17 cellular contexts compared by ENCODE assay signal in the genomic region with DNA sequence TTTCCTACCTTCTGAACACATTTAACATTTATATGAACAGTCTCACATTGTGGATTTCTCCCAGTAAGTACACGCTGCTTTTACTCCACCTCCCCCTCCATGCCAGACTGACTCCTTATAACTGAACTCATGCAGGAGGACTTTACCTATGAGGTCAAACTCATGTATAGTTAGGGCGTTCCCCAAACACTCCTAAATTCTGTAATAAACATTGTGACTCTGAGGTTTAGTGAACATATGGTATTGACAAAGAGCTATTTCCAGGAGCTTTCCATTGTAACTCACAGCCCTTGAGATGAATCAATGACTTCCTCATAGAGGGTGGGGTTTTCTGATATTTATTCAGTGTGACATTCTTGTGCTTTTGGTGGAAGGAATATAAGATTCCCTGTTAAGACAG.
DNase-seq lines count a peak whose midpoint lies in the region; ATAC-seq and TF ChIP-seq lines count a peak whose summit lies in the region.
"Had no signal": no experiment of that assay in that cellular context is flagged by ENCODE, and none has a peak within 500 bp of the region (broad histone marks: within the 10 kb centered on the region; RNA-seq: fewer than 3 reads in every experiment).

No MANE protein-coding gene starts in this region.

- no peak overlapping the region for H3K4me3 Mint-ChIP-seq in nephron progenitor cell
- H3K4me3 Mint-ChIP-seq: CD4-positive, alpha-beta T cell; GM23338; HFFc6 had no signal

- no peak for ATAC-seq in GM18861 (IDR thresholded peaks at IDR 0.05; ENCODE audit: unreplicated experiment)
- ATAC-seq: A549, GM23338 had no signal

- H3K9me3 Mint-ChIP-seq in nephron progenitor cell = peaks cover 29% of the 10 kb centered on the region
- H3K9me3 Mint-ChIP-seq: CD4-positive, alpha-beta T cell; GM23338; HFFc6 had no signal

- peaks cover 9% of the 10 kb centered on the region for H3K36me3 Mint-ChIP-seq in nephron progenitor cell (ENCODE audit: low read depth)

- no peaks in the 10 kb centered on the region for H3K27me3 Mint-ChIP-seq in nephron progenitor cell (ENCODE audit: low read depth, poor library complexity)
- H3K27me3 Mint-ChIP-seq: CD4-positive, alpha-beta T cell had no signal

- no peaks in the 10 kb centered on the region for H3K27me3 ChIP-seq in colonic mucosa

- H3K27ac Mint-ChIP-seq in nephron progenitor cell = peak overlapping the region; percentile 29
- H3K27ac Mint-ChIP-seq: CD4-positive, alpha-beta T cell; GM23338; HFFc6 had no signal

- no peak for TF ChIP-seq CTCF in colonic mucosa (IDR thresholded peaks at IDR 0.05)
- no peak for TF ChIP-seq CTCF in nephron progenitor cell (IDR thresholded peaks at IDR 0.05)

- no peaks in the 10 kb centered on the region for H3K9me3 ChIP-seq in colonic mucosa

- no peak overlapping the region for H3K9ac ChIP-seq in colonic mucosa (ENCODE audit: low read depth in 2 of 2, low read length in 2 of 2)

- H3K27ac ChIP-seq in colonic mucosa = no peak overlapping the region
- H3K27ac ChIP-seq: 22Rv1, A549, C4-2B, HL-60 had no signal

- no peaks in the 10 kb centered on the region for H3K36me3 ChIP-seq in colonic mucosa

- DNase-seq in DMS153 (lab: John Stamatoyannopoulos, UW) (peak; percentile 17), DMS153 treated with DMSO at 0.1 percent for 48 hours (lab: John Stamatoyannopoulos, UW; ENCODE audit: unreplicated experiment) (no peak), colonic mucosa (peak; percentile 31), nephron progenitor cell (no peak), NCI-H2107 (lab: John Stamatoyannopoulos, UW) (no peak), NCI-H82 treated with DMSO at 0.1 percent for 48 hours (lab: John Stamatoyannopoulos, UW; ENCODE audit: unreplicated experiment) (no peak), DMS 273 (lab: John Stamatoyannopoulos, UW; ENCODE audit: unreplicated experiment) (no peak)
- DNase-seq: AML-193; CD4-positive, alpha-beta T cell; HCEC 1CT; HFFc6 had no signal

- no peaks in the 10 kb centered on the region for H3K4me1 ChIP-seq in colonic mucosa
- H3K4me1 ChIP-seq: A549 had no signal

- intact Hi-C loops in colonic mucosa (cut with DNase I) = loop anchor here (10.0 kb wide), 1 partner anchor 107 kb away; no protein-coding TSS in a partner anchor

- no peak overlapping the region for H3K4me3 ChIP-seq in colonic mucosa
- H3K4me3 ChIP-seq: A549, GM23338 had no signal

- peaks cover 36% of the 10 kb centered on the region for H3K4me1 Mint-ChIP-seq in nephron progenitor cell
- H3K4me1 Mint-ChIP-seq: GM23338 had no signal

Comparison
In these comparisons a context has a peak if more than half of its experiments do, and no peak if none do; other contexts are left out.
1. DNase-seq: peak in DMS153 (single experiment) and colonic mucosa (single experiment); none in DMS153 treated with DMSO at 0.1 percent for 48 hours (single experiment), nephron progenitor cell (single experiment), NCI-H2107 (single experiment), NCI-H82 treated with DMSO at 0.1 percent for 48 hours (single experiment) and DMS 273 (single experiment).